ENCODE assay signal across 10 cellular contexts in genomic region chr2:237529452-237530402, GRCh38. TPM values are rescaled to one million over a fixed set of nuclear protein-coding genes. Genes with fewer than 3 reads are reported as not detected.
DNase-seq lines count a peak whose midpoint lies in the region; ATAC-seq and TF ChIP-seq lines count a peak whose summit lies in the region.
"Had no signal": no experiment of that assay in that cellular context is flagged by ENCODE, and none has a peak within 500 bp of the region (broad histone marks: within the 10 kb centered on the region; RNA-seq: fewer than 3 reads in every experiment).

No MANE protein-coding gene starts in this region.

- H3K4me3 ChIP-seq in mesenchymal stem cell (ENCODE audit: insufficient read depth in 1 of 2, low read depth in 1 of 2, low read length in 2 of 2) (no peak overlapping the region), tibial artery (no peak overlapping the region)
- H3K4me3 ChIP-seq: PC-9 had no signal

- peak; percentile 81 for ATAC-seq in GM18867 (IDR thresholded peaks at IDR 0.05; ENCODE audit: unreplicated experiment)
- peak; percentile 86 for ATAC-seq in GM21723 (IDR thresholded peaks at IDR 0.05; ENCODE audit: unreplicated experiment)
- peak; percentile 82 for ATAC-seq in HG03520 (IDR thresholded peaks at IDR 0.05; ENCODE audit: unreplicated experiment)

- no peak overlapping the region for H3K9ac ChIP-seq in mesenchymal stem cell (ENCODE audit: low read length)

- H2AK5ac ChIP-seq in mesenchymal stem cell (ENCODE audit: low read length, severe bottlenecking) = no peak overlapping the region

- no peak overlapping the region for H3K4ac ChIP-seq in mesenchymal stem cell (ENCODE audit: low read depth in 1 of 2, low read length in 2 of 2)

- H3K27me3 ChIP-seq in mesenchymal stem cell (ENCODE audit: control insufficient read depth in 1 of 2, insufficient read depth in 1 of 2, low read length in 2 of 2) = no peaks in the 10 kb centered on the region
- peaks cover 0 to 3% of the 10 kb centered on the region in 2 donors for H3K27me3 ChIP-seq in tibial artery

- H3K36me3 ChIP-seq in mesenchymal stem cell (ENCODE audit: control insufficient read depth in 1 of 2, insufficient read depth in 2 of 2, low read depth in 1 of 2, low read length in 2 of 2) (peaks cover 39 to 71% of the 10 kb centered on the region in 2 experiments), tibial artery (peaks cover 0 to 31% (median 0%) of the 10 kb centered on the region in 3 donors)

- H3K23ac ChIP-seq in mesenchymal stem cell (ENCODE audit: low read length in 2 of 2) = no peak overlapping the region

- peak; percentile 74 for DNase-seq in medulla oblongata (ENCODE audit: extremely low spot score)
- no peak for DNase-seq in mesenchymal stem cell
- DNase-seq in DMS 273 (lab: John Stamatoyannopoulos, UW; ENCODE audit: unreplicated experiment) = no peak
- DNase-seq in cortex of kidney (lab: John Stamatoyannopoulos, UW) = no peak
- DNase-seq in tibial artery = no peak
- DNase-seq: activated CD4-positive, alpha-beta T cell treated with anti-CD3 and anti-CD28 coated beads, Interleukin-2, amount 50 U/mL, for 4 hours; PC-9 had no signal

- whole genome bisulfite sequencing in mesenchymal stem cell = 92% methylated on average over 19 of the region's 19 CpGs

- H3K9me3 ChIP-seq in mesenchymal stem cell (ENCODE audit: control insufficient read depth, low read length) (no peaks in the 10 kb centered on the region), tibial artery (no peaks in the 10 kb centered on the region)

- H2AFZ ChIP-seq in mesenchymal stem cell (ENCODE audit: low read depth, low read length) = no peak overlapping the region
- H2AFZ ChIP-seq: PC-9 had no signal

- no peak overlapping the region for H2BK15ac ChIP-seq in mesenchymal stem cell (ENCODE audit: low read depth, poor library complexity, severe bottlenecking)

- H3K4me1 ChIP-seq in mesenchymal stem cell (ENCODE audit: control insufficient read depth, insufficient read depth, low read depth, low read length) = no peaks in the 10 kb centered on the region
- H3K4me1 ChIP-seq in tibial artery = no peaks in the 10 kb centered on the region

- no peak overlapping the region for H2BK12ac ChIP-seq in mesenchymal stem cell (ENCODE audit: low read length in 2 of 2)

- H3K79me1 ChIP-seq in mesenchymal stem cell (replicated peaks; ENCODE audit: low read length, poor library complexity, severe bottlenecking) = peaks cover 41% of the 10 kb centered on the region

- H2BK5ac ChIP-seq in mesenchymal stem cell (ENCODE audit: low read depth, low read length, poor library complexity, severe bottlenecking) = no peak overlapping the region

- no peak overlapping the region for H3K4me2 ChIP-seq in mesenchymal stem cell (ENCODE audit: low read length, poor library complexity, severe bottlenecking)
- H3K4me2 ChIP-seq: PC-9 had no signal

- H2BK120ac ChIP-seq in mesenchymal stem cell (ENCODE audit: low read depth, low read length) = no peak overlapping the region

- H3K18ac ChIP-seq in mesenchymal stem cell (ENCODE audit: low read depth in 1 of 2, low read length in 2 of 2) = no peak overlapping the region

- no peak overlapping the region for H3K14ac ChIP-seq in mesenchymal stem cell (ENCODE audit: low read length in 2 of 2)

- no peak overlapping the region for H4K8ac ChIP-seq in mesenchymal stem cell (ENCODE audit: low read length)

- intact Hi-C loops in tibial artery (cut with DNase I; ENCODE audit: low total_unique reads) = loop anchor here (5.0 kb wide), 1 partner anchor 33 kb away; no protein-coding TSS in a partner anchor

- H3K27ac ChIP-seq in mesenchymal stem cell (ENCODE audit: low read length, poor library complexity, severe bottlenecking) (no peak overlapping the region), tibial artery (no peak overlapping the region)
- H3K27ac ChIP-seq: PC-9 had no signal

- no peak for TF ChIP-seq CTCF in tibial artery (IDR thresholded peaks at IDR 0.05)

- H4K91ac ChIP-seq in mesenchymal stem cell (ENCODE audit: low read length) = no peak overlapping the region

RNA-seq across cellular contexts. Expression of gene PRLH, which starts 36.6 kb away (rescaled TPM):
- polyA plus RNA-seq in mesenchymal stem cell (2013, experiment 1 of 2) = not detected
- polyA plus RNA-seq in mesenchymal stem cell (2013, experiment 2 of 2) = not detected

RNA-seq across cellular contexts. Expression of gene MLPH, which starts 42.7 kb away (rescaled TPM):
- polyA plus RNA-seq in mesenchymal stem cell (2013, experiment 1 of 2) = 93.7 TPM
- polyA plus RNA-seq in mesenchymal stem cell (2013, experiment 2 of 2) = 85.6 TPM
